In the genomic region with DNA sequence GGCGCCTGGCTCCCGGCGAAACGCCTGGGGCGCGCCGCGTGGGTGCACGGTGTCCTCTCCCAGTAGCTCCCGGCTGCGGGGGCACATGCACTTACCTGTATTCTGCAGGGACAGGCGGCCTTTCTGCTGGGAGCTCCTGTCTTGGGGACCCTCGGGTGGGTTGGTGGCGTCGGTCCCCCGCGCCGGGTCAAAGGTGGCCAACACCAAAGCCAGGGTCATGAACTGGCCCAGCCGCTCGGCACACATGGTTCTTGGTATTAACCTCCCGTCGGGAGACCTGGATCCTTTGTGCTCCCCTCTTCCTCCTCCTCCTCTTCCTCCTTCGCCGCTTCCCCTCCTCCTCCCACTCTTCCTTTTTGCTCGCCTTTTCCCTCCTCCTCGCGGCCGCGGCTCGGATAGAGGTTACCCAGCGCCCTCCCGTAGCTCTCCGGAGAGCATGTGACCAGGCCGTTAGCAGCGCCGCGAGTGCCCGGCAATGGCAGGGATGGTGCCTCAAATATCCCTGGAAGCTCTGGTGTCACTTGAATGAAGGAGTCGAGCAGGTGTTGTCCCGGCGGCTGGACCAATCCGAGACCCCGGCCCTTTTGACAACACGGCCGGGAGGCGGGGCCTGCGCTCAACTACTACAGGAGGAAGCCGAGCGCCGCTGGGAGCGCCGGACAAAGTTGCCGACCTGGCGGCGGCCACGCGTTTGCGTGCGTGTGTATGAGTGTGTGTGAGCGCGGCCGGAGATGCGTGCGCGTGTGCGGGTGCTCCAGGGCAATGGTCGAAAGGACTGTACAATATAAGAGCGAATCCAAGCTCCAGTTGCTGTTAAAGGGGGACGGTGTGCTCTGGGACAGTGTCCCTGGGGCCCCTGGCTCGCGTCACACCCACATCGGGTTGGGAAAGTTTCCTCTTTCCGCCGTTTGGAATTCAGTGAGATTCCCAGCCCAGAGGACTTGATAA, we compare ENCODE assay signal across 1 cellular context.
TF ChIP-seq lines count a peak whose summit lies in the region.

A gene with protein sequence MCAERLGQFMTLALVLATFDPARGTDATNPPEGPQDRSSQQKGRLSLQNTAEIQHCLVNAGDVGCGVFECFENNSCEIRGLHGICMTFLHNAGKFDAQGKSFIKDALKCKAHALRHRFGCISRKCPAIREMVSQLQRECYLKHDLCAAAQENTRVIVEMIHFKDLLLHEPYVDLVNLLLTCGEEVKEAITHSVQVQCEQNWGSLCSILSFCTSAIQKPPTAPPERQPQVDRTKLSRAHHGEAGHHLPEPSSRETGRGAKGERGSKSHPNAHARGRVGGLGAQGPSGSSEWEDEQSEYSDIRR (minus strand): TSS at position 467 of the 948 bp plus-strand sequence. CDS start 221 bp downstream, at position 246.

TF ChIP-seq in HEK293, 187 proteins besides CTCF, POLR2A, EP300 and RAD21 (continued from another document and continues in another):
- TF ChIP-seq, protein P1, sequence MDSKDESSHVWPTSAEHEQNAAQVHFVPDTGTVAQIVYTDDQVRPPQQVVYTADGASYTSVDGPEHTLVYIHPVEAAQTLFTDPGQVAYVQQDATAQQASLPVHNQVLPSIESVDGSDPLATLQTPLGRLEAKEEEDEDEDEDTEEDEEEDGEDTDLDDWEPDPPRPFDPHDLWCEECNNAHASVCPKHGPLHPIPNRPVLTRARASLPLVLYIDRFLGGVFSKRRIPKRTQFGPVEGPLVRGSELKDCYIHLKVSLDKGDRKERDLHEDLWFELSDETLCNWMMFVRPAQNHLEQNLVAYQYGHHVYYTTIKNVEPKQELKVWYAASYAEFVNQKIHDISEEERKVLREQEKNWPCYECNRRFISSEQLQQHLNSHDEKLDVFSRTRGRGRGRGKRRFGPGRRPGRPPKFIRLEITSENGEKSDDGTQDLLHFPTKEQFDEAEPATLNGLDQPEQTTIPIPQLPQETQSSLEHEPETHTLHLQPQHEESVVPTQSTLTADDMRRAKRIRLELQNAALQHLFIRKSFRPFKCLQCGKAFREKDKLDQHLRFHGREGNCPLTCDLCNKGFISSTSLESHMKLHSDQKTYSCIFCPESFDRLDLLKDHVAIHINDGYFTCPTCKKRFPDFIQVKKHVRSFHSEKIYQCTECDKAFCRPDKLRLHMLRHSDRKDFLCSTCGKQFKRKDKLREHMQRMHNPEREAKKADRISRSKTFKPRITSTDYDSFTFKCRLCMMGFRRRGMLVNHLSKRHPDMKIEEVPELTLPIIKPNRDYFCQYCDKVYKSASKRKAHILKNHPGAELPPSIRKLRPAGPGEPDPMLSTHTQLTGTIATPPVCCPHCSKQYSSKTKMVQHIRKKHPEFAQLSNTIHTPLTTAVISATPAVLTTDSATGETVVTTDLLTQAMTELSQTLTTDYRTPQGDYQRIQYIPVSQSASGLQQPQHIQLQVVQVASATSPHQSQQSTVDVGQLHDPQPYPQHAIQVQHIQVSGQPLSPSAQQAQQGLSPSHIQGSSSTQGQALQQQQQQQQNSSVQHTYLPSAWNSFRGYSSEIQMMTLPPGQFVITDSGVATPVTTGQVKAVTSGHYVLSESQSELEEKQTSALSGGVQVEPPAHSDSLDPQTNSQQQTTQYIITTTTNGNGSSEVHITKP (tag by site-specific recombination; IDR thresholded peaks at IDR 0.05), result peak; percentile 46
- TF ChIP-seq ZNF555 (tag by site-specific recombination; conservative IDR thresholded peaks at IDR 0.05) (no peak), ZNF670 (tag by site-specific recombination; IDR thresholded peaks at IDR 0.05; ENCODE audit: low read depth) (no peak), ZNF391 (tag by site-specific recombination; IDR thresholded peaks at IDR 0.05; ENCODE audit: borderline replicate concordance, low read depth) (peak; percentile 98), ZNF560 (tag by site-specific recombination; IDR thresholded peaks at IDR 0.05; ENCODE audit: borderline replicate concordance) (no peak), ZNF621 (tag by site-specific recombination; IDR thresholded peaks at IDR 0.05) (no peak), GFI1B (tag by site-specific recombination; IDR thresholded peaks at IDR 0.05) (no peak), PRDM1 (tag by site-specific recombination; IDR thresholded peaks at IDR 0.05) (peak; percentile 77), TRIM28 (IDR thresholded peaks at IDR 0.05; ENCODE audit: borderline replicate concordance, low read length) (0 out of 2 replicates have a peak, but pooled peaks have one; percentile 27), ZNF23 (tag by site-specific recombination; IDR thresholded peaks at IDR 0.05; ENCODE audit: borderline replicate concordance) (0 out of 2 replicates have a peak, but pooled peaks have one; percentile 15), REPIN1 (tag by site-specific recombination; IDR thresholded peaks at IDR 0.05; ENCODE audit: low read depth) (no peak; the same call in 1 of the 2 replicates), YY1 (tag by site-specific recombination; IDR thresholded peaks at IDR 0.05) (no peak; the same call in 1 of the 2 replicates), ZNF10 (tag by site-specific recombination; IDR thresholded peaks at IDR 0.05) (peak; percentile 13; the same call in 1 of the 2 replicates), ZFP3 (tag by site-specific recombination; IDR thresholded peaks at IDR 0.05; ENCODE audit: low read depth) (peak; percentile 22; the same call in 1 of the 2 replicates), ZNF585B (tag by site-specific recombination; IDR thresholded peaks at IDR 0.05) (no peak), IKZF3 (tag by site-specific recombination; IDR thresholded peaks at IDR 0.05) (peak; percentile 97), ZNF677 (tag by site-specific recombination; IDR thresholded peaks at IDR 0.05) (no peak), ZNF223 (tag by site-specific recombination; IDR thresholded peaks at IDR 0.05) (no peak), ZNF544 (tag by site-specific recombination; IDR thresholded peaks at IDR 0.05) (no peak), ZNF549 (tag by site-specific recombination; IDR thresholded peaks at IDR 0.05) (no peak), OSR2 (tag by site-specific recombination; IDR thresholded peaks at IDR 0.05) (0 out of 2 replicates have a peak, but pooled peaks have one; percentile 24), ZNF548 (tag by site-specific recombination; IDR thresholded peaks at IDR 0.05) (no peak), ZNF394 (tag by site-specific recombination; IDR thresholded peaks at IDR 0.05; ENCODE audit: borderline replicate concordance) (peak; percentile 56; the same call in 1 of the 2 replicates), ZNF629 (tag by site-specific recombination; IDR thresholded peaks at IDR 0.05) (peak; percentile 44; the same call in 1 of the 2 replicates), ZNF140 (tag by site-specific recombination; IDR thresholded peaks at IDR 0.05) (no peak), ZNF777 (tag by site-specific recombination; IDR thresholded peaks at IDR 0.05; ENCODE audit: borderline replicate concordance) (no peak; the same call in 1 of the 2 replicates), ZNF366 (tag by site-specific recombination; conservative IDR thresholded peaks at IDR 0.05) (peak; percentile 98)
- TF ChIP-seq, protein P2, sequence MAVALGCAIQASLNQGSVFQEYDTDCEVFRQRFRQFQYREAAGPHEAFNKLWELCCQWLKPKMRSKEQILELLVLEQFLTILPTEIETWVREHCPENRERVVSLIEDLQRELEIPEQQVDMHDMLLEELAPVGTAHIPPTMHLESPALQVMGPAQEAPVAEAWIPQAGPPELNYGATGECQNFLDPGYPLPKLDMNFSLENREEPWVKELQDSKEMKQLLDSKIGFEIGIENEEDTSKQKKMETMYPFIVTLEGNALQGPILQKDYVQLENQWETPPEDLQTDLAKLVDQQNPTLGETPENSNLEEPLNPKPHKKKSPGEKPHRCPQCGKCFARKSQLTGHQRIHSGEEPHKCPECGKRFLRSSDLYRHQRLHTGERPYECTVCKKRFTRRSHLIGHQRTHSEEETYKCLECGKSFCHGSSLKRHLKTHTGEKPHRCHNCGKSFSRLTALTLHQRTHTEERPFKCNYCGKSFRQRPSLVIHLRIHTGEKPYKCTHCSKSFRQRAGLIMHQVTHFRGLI (tag by site-specific recombination; IDR thresholded peaks at IDR 0.05), result no peak
- TF ChIP-seq, protein P3, sequence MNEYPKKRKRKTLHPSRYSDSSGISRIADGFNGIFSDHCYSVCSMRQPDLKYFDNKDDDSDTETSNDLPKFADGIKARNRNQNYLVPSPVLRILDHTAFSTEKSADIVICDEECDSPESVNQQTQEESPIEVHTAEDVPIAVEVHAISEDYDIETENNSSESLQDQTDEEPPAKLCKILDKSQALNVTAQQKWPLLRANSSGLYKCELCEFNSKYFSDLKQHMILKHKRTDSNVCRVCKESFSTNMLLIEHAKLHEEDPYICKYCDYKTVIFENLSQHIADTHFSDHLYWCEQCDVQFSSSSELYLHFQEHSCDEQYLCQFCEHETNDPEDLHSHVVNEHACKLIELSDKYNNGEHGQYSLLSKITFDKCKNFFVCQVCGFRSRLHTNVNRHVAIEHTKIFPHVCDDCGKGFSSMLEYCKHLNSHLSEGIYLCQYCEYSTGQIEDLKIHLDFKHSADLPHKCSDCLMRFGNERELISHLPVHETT (tag by site-specific recombination; IDR thresholded peaks at IDR 0.05), result peak; percentile 50; the same call in 1 of the 2 replicates
- TF ChIP-seq, protein P4, sequence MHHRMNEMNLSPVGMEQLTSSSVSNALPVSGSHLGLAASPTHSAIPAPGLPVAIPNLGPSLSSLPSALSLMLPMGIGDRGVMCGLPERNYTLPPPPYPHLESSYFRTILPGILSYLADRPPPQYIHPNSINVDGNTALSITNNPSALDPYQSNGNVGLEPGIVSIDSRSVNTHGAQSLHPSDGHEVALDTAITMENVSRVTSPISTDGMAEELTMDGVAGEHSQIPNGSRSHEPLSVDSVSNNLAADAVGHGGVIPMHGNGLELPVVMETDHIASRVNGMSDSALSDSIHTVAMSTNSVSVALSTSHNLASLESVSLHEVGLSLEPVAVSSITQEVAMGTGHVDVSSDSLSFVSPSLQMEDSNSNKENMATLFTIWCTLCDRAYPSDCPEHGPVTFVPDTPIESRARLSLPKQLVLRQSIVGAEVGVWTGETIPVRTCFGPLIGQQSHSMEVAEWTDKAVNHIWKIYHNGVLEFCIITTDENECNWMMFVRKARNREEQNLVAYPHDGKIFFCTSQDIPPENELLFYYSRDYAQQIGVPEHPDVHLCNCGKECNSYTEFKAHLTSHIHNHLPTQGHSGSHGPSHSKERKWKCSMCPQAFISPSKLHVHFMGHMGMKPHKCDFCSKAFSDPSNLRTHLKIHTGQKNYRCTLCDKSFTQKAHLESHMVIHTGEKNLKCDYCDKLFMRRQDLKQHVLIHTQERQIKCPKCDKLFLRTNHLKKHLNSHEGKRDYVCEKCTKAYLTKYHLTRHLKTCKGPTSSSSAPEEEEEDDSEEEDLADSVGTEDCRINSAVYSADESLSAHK (tag by site-specific recombination; IDR thresholded peaks at IDR 0.05), result 0 out of 2 replicates have a peak, but pooled peaks have one; percentile 38
- TF ChIP-seq, protein P5, sequence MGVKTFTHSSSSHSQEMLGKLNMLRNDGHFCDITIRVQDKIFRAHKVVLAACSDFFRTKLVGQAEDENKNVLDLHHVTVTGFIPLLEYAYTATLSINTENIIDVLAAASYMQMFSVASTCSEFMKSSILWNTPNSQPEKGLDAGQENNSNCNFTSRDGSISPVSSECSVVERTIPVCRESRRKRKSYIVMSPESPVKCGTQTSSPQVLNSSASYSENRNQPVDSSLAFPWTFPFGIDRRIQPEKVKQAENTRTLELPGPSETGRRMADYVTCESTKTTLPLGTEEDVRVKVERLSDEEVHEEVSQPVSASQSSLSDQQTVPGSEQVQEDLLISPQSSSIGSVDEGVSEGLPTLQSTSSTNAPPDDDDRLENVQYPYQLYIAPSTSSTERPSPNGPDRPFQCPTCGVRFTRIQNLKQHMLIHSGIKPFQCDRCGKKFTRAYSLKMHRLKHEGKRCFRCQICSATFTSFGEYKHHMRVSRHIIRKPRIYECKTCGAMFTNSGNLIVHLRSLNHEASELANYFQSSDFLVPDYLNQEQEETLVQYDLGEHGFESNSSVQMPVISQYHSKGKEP (tag by site-specific recombination; IDR thresholded peaks at IDR 0.05), result no peak
- TF ChIP-seq, protein P6, sequence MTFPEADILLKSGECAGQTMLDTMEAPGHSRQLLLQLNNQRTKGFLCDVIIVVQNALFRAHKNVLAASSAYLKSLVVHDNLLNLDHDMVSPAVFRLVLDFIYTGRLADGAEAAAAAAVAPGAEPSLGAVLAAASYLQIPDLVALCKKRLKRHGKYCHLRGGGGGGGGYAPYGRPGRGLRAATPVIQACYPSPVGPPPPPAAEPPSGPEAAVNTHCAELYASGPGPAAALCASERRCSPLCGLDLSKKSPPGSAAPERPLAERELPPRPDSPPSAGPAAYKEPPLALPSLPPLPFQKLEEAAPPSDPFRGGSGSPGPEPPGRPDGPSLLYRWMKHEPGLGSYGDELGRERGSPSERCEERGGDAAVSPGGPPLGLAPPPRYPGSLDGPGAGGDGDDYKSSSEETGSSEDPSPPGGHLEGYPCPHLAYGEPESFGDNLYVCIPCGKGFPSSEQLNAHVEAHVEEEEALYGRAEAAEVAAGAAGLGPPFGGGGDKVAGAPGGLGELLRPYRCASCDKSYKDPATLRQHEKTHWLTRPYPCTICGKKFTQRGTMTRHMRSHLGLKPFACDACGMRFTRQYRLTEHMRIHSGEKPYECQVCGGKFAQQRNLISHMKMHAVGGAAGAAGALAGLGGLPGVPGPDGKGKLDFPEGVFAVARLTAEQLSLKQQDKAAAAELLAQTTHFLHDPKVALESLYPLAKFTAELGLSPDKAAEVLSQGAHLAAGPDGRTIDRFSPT (tag by site-specific recombination; IDR thresholded peaks at IDR 0.05), result peak; percentile 15; the same call in 1 of the 2 replicates
- TF ChIP-seq, protein P7, sequence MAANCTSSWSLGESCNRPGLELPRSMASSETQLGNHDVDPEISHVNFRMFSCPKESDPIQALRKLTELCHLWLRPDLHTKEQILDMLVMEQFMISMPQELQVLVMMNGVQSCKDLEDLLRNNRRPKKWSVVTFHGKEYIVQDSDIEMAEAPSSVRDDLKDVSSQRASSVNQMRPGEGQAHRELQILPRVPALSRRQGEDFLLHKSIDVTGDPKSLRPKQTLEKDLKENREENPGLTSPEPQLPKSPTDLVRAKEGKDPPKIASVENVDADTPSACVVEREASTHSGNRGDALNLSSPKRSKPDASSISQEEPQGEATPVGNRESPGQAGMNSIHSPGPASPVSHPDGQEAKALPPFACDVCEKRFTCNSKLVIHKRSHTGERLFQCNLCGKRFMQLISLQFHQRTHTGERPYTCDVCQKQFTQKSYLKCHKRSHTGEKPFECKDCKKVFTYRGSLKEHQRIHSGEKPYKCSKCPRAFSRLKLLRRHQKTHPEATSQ (tag by site-specific recombination; IDR thresholded peaks at IDR 0.05), result no peak; the same call in 1 of the 2 replicates
- TF ChIP-seq, protein P8, sequence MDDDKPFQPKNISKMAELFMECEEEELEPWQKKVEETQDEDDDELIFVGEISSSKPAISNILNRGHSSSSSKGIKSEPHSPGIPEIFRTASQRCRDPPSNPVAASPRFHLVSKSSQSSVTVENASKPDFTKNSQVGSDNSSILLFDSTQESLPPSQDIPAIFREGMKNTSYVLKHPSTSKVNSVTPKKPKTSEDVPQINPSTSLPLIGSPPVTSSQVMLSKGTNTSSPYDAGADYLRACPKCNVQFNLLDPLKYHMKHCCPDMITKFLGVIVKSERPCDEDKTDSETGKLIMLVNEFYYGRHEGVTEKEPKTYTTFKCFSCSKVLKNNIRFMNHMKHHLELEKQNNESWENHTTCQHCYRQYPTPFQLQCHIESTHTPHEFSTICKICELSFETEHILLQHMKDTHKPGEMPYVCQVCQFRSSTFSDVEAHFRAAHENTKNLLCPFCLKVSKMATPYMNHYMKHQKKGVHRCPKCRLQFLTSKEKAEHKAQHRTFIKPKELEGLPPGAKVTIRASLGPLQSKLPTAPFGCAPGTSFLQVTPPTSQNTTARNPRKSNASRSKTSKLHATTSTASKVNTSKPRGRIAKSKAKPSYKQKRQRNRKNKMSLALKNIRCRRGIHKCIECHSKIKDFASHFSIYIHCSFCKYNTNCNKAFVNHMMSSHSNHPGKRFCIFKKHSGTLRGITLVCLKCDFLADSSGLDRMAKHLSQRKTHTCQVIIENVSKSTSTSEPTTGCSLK (tag by site-specific recombination; IDR thresholded peaks at IDR 0.05), result no peak
